8 cellular contexts compared by ENCODE assay signal in the genomic region with DNA sequence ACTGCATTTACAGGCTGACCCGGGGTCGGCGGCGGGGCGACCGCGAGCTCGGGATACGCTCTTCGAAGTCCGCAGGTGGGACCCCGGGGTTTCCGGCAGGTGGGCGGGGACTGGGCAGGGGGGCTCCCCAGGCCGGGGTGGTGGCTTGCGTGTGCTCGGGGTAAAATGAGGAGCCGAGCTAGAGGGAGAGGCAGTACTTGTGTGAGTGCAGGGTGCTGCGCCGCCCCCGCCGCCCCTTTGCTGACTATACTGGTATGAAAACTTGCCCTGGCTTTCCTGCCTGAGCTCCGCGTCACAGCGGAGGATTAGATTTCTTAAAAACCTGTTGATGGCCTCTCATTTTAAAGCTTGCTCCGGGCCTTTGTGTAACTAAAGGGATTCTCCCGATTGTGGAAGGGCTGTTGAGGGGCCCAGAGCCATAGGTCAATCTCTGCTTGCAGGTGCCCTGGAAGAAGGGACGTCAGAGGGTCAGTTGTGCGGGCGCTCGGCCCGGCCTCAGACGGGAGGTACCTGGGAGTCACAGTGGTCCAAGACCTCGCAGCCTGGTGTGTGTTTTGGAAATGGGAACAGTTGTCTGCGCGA. TPM values are rescaled to one million over a fixed set of nuclear protein-coding genes. Genes with fewer than 3 reads are reported as not detected.
A peak's percentile ranks its signal among the peaks of the same experiment; 100 is the strongest.
DNase-seq lines count a peak whose midpoint lies in the region; ATAC-seq, FAIRE-seq and TF ChIP-seq lines count a peak whose summit lies in the region.

No MANE protein-coding gene starts in this region.

- peak overlapping the region; percentile 93 for H3K4me3 ChIP-seq in A549
- H3K4me3 ChIP-seq in endocrine pancreas (ENCODE audit: control insufficient read depth, insufficient read depth, low read length) = peak overlapping the region; percentile 93

- 0 out of 5 replicates have a peak, but pooled peaks of 1 of the 2 experiments have one; percentile 1 for TF ChIP-seq RAD21 in A549 (conservative IDR thresholded peaks at IDR 0.05 in 1 of 2, IDR thresholded peaks at IDR 0.05 in 1 of 2)

- DNase-seq in A549 (ENCODE audit: low read depth in 1 of 2, low spot score in 1 of 2) (peak; percentile 15 to 36), NCI-H510A (lab: John Stamatoyannopoulos, UW) (peak; percentile 29), mesenteric fat pad (ENCODE audit: low spot score) (peak; percentile 90)
- DNase-seq in activated CD8-positive, alpha-beta memory T cell treated with anti-CD3 and anti-CD28 coated beads for 48 hours (ENCODE audit: low read depth in 2 of 3, low spot score in 2 of 3) = peak; percentile 47 to 56 (median 54)
- DNase-seq in stimulated activated CD8-positive, alpha-beta memory T cell treated with anti-CD3 and anti-CD28 coated beads, Interleukin-15, amount 100 ng/mL, for 1 hour (ENCODE audit: low read depth) = peak; percentile 26

- POLR2A ChIA-PET in A549 (lab: Yijun Ruan, JAX) = interaction anchor here (0.9 to 2.4 kb wide), 12 partner anchors 8 to 403 kb away, joined by 3 to 26 read pairs (median 4); a partner anchor contains a TSS

- H3K9me3 ChIP-seq in A549 (no peaks in the 10 kb centered on the region), endocrine pancreas (ENCODE audit: control insufficient read depth, low read length) (no peaks in the 10 kb centered on the region)

- no peak for TF ChIP-seq CTCF in A549 (IDR thresholded peaks at IDR 0.05)

- peak overlapping the region; percentile 87 for H3K9ac ChIP-seq in endocrine pancreas (ENCODE audit: control insufficient read depth, insufficient read depth, low read length)

- 4% methylated on average over 24 of the region's 36 CpGs for WGBS in A549 (ENCODE audit: missing lambda C conversion rate)

- peak overlapping the region; percentile 83 for H3K4me2 ChIP-seq in A549

- H3K27me3 ChIP-seq in endocrine pancreas (ENCODE audit: control insufficient read depth, insufficient read depth, low read length) = no peaks in the 10 kb centered on the region

- ATAC-seq in A549 = peak; percentile 21 to 54
- ATAC-seq in GM18520 (IDR thresholded peaks at IDR 0.05; ENCODE audit: unreplicated experiment) = peak; percentile 19
- ATAC-seq in HG03066 (IDR thresholded peaks at IDR 0.05; ENCODE audit: low read depth, unreplicated experiment) = peak; percentile 45

- CTCF ChIA-PET in A549 (lab: Yijun Ruan, JAX) = interaction anchor here (0.6 to 6.1 kb wide), 4 partner anchors 15 to 65 kb away, joined by 3 to 61 read pairs (median 6); no protein-coding TSS in a partner anchor

- peak overlapping the region; percentile 88 to 94 for H3K27ac ChIP-seq in A549

- H3K4me1 ChIP-seq in A549 = peaks cover 15% of the 10 kb centered on the region
- peaks cover 4% of the 10 kb centered on the region for H3K4me1 ChIP-seq in endocrine pancreas (ENCODE audit: control insufficient read depth, insufficient read depth, low read length)

- no peak for FAIRE-seq in A549 (lab: Jason Lieb, UNC)

- TF ChIP-seq POLR2A in A549 (IDR thresholded peaks at IDR 0.05; ENCODE audit: low read length) = no peak

- TF ChIP-seq EP300 in A549 (IDR thresholded peaks at IDR 0.05) = no peak

- no peaks in the 10 kb centered on the region for H3K36me3 ChIP-seq in endocrine pancreas (ENCODE audit: control insufficient read depth, insufficient read depth, low read length)

TF ChIP-seq in A549, 52 proteins besides CTCF, POLR2A, EP300 and RAD21:
- peak in 1 of 2 experiments; percentile 65; a peak in 2 of 5 replicates for TF ChIP-seq JUN (IDR thresholded peaks at IDR 0.05)
- no peak for TF ChIP-seq NR3C1 (IDR thresholded peaks at IDR 0.05)

RNA-seq across cellular contexts. Expression of a gene that starts 0.5 kb away (rescaled TPM):
- 61.9 and 63.2 TPM in 2 replicates for polyA plus RNA-seq in A549 (2011; rRNA removed)
- 15.7 and 16.7 TPM in 2 replicates for polyA plus RNA-seq in A549 (2012; cell fraction: cytosol; rRNA removed)
- 5.9 and 7.8 TPM in 2 replicates for polyA plus RNA-seq in A549 (2012; cell fraction: nucleus; rRNA removed)
- 35.2 to 39.8 TPM (median 36.6 TPM) in 3 replicates for polyA plus RNA-seq in A549 (2017; fragmentation: RNase III; extraction: RNeasy Plus Mini Kit Qiagen cat#74134 plus additional on column Dnase treatment)
- polyA minus RNA-seq in A549 (2011; rRNA and poly(A)+ RNA removed) = 14.2 and 17.5 TPM in 2 replicates
- total RNA-seq in mesenteric fat pad = 34.2 TPM

RNA-seq across cellular contexts. Expression of a gene that starts 0.8 kb away (rescaled TPM):
- polyA plus RNA-seq in A549 (2011; rRNA removed) (0.70 and 0.78 TPM in 2 replicates), A549 (2017; fragmentation: RNase III; extraction: RNeasy Plus Mini Kit Qiagen cat#74134 plus additional on column Dnase treatment) (0.45 to 0.62 TPM (median 0.49 TPM) in 3 replicates)
- polyA plus RNA-seq in A549 (2012; cell fraction: cytosol; rRNA removed) = 0.06 and 0.09 TPM in 2 replicates
- 0.06 and 0.20 TPM in 2 replicates for polyA plus RNA-seq in A549 (2012; cell fraction: nucleus; rRNA removed)
- 1.3 and 1.6 TPM in 2 replicates for polyA minus RNA-seq in A549 (2011; rRNA and poly(A)+ RNA removed)
- total RNA-seq in mesenteric fat pad = 0.55 TPM

Comparison
In these comparisons a context has a peak if more than half of its experiments do, and no peak if none do; other contexts are left out.
1. Peak in every context shown above with its lines: DNase-seq, ATAC-seq, H3K4me3 ChIP-seq and H3K27ac ChIP-seq.
2. DNase-seq: peak in every context shown above with its lines; median percentile 90 in mesenteric fat pad; 54 in activated CD8-positive, alpha-beta memory T cell treated with anti-CD3 and anti-CD28 coated beads for 48 hours; 29 in NCI-H510A; 26 in stimulated activated CD8-positive, alpha-beta memory T cell treated with anti-CD3 and anti-CD28 coated beads, Interleukin-15, amount 100 ng/mL, for 1 hour; 26 in A549.